In the genomic region with DNA sequence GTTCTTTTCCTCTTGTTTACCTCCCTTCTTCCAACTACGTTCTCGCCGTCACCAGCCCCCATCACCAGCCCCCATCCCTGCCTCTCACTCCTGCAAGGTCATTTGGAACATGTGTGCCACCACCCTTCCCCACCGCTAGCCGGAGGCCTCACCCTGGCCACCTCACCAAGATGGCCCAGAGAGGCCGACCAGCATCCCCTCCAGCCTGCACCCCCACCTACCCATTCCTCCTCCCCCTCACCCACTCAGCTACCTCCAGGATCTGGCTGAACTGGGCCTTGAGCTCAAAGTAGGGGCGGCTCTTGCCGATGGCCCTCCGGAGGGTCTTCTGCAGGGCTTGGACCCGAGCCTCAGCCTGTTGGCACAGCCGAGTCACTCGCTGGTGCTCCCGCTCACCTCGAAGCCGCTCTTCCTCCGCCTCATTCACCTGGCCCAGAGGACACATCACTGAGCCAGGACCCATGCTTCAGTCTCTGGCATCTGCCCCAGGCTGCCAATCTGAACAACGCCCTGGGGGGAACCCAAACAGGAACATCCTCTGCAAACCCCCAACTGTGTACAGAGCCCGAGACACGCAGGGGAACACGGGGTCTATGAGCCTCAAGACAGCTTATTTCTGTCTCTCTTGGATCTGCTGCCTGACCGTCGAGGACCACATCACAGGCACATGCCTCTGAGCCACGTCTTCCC, we compare ENCODE assay signal across 21 cellular contexts. TPM values are rescaled to one million over a fixed set of nuclear protein-coding genes. Genes with fewer than 3 reads are reported as not detected.
A peak's percentile ranks its signal among the peaks of the same experiment; 100 is the strongest.
DNase-seq lines count a peak whose midpoint lies in the region; ATAC-seq and TF ChIP-seq lines count a peak whose summit lies in the region.
"Had no signal": no experiment of that assay in that cellular context is flagged by ENCODE, and none has a peak within 500 bp of the region (broad histone marks: within the 10 kb centered on the region; RNA-seq: fewer than 3 reads in every experiment).

No MANE protein-coding gene starts in this region.

- BruUV-seq in Calu3 (replicated peaks; lab: Mats Ljungman, UMichigan), result no TSS peak

- intact Hi-C loops in Calu3 (cut with micrococcal nuclease; ENCODE audit: unreplicated experiment) (no loop called here), adrenal gland (cut with DNase I) (no loop called here)

- H3K4me3 ChIP-seq in adrenal gland, result no peak overlapping the region
- H3K4me3 ChIP-seq: GM23338, Peyer's patch, SJCRH30 had no signal

- H3K4me1 Mint-ChIP-seq in Calu3 (ENCODE audit: low read depth, unreplicated experiment) (no peaks in the 10 kb centered on the region), glutamatergic neuron (ENCODE audit: low read depth, unreplicated experiment) (no peaks in the 10 kb centered on the region)
- peaks cover 25% of the 10 kb centered on the region for H3K4me1 Mint-ChIP-seq in stimulated activated effector memory CD8-positive, alpha-beta T cell treated with anti-CD3 and anti-CD28 coated beads, Interleukin-12 subunit alpha, Interleukin-12 subunit beta, amount 100 ng/mL, for 72 hours

- H3K9me3 Mint-ChIP-seq in Calu3 (ENCODE audit: low read depth, unreplicated experiment) (peaks cover 3% of the 10 kb centered on the region), glutamatergic neuron (ENCODE audit: unreplicated experiment) (peaks cover 3% of the 10 kb centered on the region)
- H3K9me3 Mint-ChIP-seq in stimulated activated effector memory CD8-positive, alpha-beta T cell treated with anti-CD3 and anti-CD28 coated beads, Interleukin-12 subunit alpha, Interleukin-12 subunit beta, amount 100 ng/mL, for 72 hours, result no peaks in the 10 kb centered on the region
- H3K9me3 Mint-ChIP-seq: CD4-positive, CD25-positive, alpha-beta regulatory T cell; GM23338 had no signal

- no peak for TF ChIP-seq POLR2A in adrenal gland (IDR thresholded peaks at IDR 0.05)

- peak; percentile 52 for DNase-seq in activated effector memory CD4-positive, alpha-beta T cell treated with anti-CD3 and anti-CD28 coated beads, Interleukin-2, amount 50 U/mL, for 16 hours
- no peak for DNase-seq in activated effector memory CD4-positive, alpha-beta T cell treated with Interleukin-2 at 50 U/mL for 16 hours
- DNase-seq in Calu3, result no peak
- no peak for DNase-seq in glutamatergic neuron
- DNase-seq in stimulated activated effector memory CD8-positive, alpha-beta T cell treated with anti-CD3 and anti-CD28 coated beads, Interleukin-12 subunit alpha, Interleukin-12 subunit beta, amount 100 ng/mL, for 72 hours (ENCODE audit: low spot score in 2 of 2), result no peak
- DNase-seq in adrenal gland, result no peak
- no peak for DNase-seq in effector CD4-positive, alpha-beta T cell
- DNase-seq: Caco-2, IMR-90, MV-4-11, NCI-H1105 treated with DMSO at 0.1 percent for 48 hours, NCI-H2029 treated with DMSO at 0.1 percent for 48 hours, NCI-H226, NCI-H774, SJCRH30 had no signal

- no peak for TF ChIP-seq CTCF in Calu3 (IDR thresholded peaks at IDR 0.05; ENCODE audit: unreplicated experiment)
- no peak for TF ChIP-seq CTCF in glutamatergic neuron (IDR thresholded peaks at IDR 0.05; ENCODE audit: partially characterized antibody, unreplicated experiment)
- TF ChIP-seq CTCF in adrenal gland (IDR thresholded peaks at IDR 0.05), result no peak

- no peak overlapping the region for H3K27ac ChIP-seq in adrenal gland
- H3K27ac ChIP-seq: Peyer's patch, SJCRH30 had no signal

- H3K36me3 Mint-ChIP-seq in Calu3 (ENCODE audit: insufficient read depth, unreplicated experiment) (peaks cover 47% of the 10 kb centered on the region), glutamatergic neuron (ENCODE audit: unreplicated experiment) (peaks cover 6% of the 10 kb centered on the region)
- H3K36me3 Mint-ChIP-seq in stimulated activated effector memory CD8-positive, alpha-beta T cell treated with anti-CD3 and anti-CD28 coated beads, Interleukin-12 subunit alpha, Interleukin-12 subunit beta, amount 100 ng/mL, for 72 hours, result peaks cover 67% of the 10 kb centered on the region

- peaks cover 0 to 56% of the 10 kb centered on the region in 2 donors for H3K36me3 ChIP-seq in adrenal gland (replicated peaks in 1 of 2)

- WGBS in adrenal gland, 4 donors, result 94 to 98% (median 97%) methylated on average over 18 to 23 of the region's 23 CpGs

- H3K27me3 Mint-ChIP-seq in Calu3 (ENCODE audit: unreplicated experiment), result no peaks in the 10 kb centered on the region
- H3K27me3 Mint-ChIP-seq in glutamatergic neuron (ENCODE audit: unreplicated experiment), result peaks cover 10% of the 10 kb centered on the region
- H3K27me3 Mint-ChIP-seq: CD4-positive, CD25-positive, alpha-beta regulatory T cell had no signal

- H3K9me3 ChIP-seq in adrenal gland (replicated peaks in 1 of 3), result no peaks in the 10 kb centered on the region
- H3K9me3 ChIP-seq: Caco-2, Peyer's patch, SJCRH30 had no signal

- H3K27ac Mint-ChIP-seq in Calu3 (ENCODE audit: unreplicated experiment) (peak overlapping the region; percentile 43), glutamatergic neuron (ENCODE audit: unreplicated experiment) (peak overlapping the region; percentile 8)
- H3K27ac Mint-ChIP-seq in stimulated activated effector memory CD8-positive, alpha-beta T cell treated with anti-CD3 and anti-CD28 coated beads, Interleukin-12 subunit alpha, Interleukin-12 subunit beta, amount 100 ng/mL, for 72 hours, result peak overlapping the region; percentile 50

- H3K4me3 Mint-ChIP-seq in Calu3 (ENCODE audit: low read depth, unreplicated experiment) (no peak overlapping the region), glutamatergic neuron (ENCODE audit: unreplicated experiment) (no peak overlapping the region)
- no peak overlapping the region for H3K4me3 Mint-ChIP-seq in stimulated activated effector memory CD8-positive, alpha-beta T cell treated with anti-CD3 and anti-CD28 coated beads, Interleukin-12 subunit alpha, Interleukin-12 subunit beta, amount 100 ng/mL, for 72 hours
- H3K4me3 Mint-ChIP-seq: CD4-positive, CD25-positive, alpha-beta regulatory T cell; GM23338 had no signal

- no peak for ATAC-seq in stimulated activated effector memory CD8-positive, alpha-beta T cell treated with anti-CD3 and anti-CD28 coated beads, Interleukin-12 subunit alpha, Interleukin-12 subunit beta, amount 100 ng/mL, for 72 hours
- no peak for ATAC-seq in SK-N-SH treated with all-trans-retinoic acid at 6 μM for 48 hours

- peaks cover 0 to 15% of the 10 kb centered on the region in 2 donors for H3K4me1 ChIP-seq in adrenal gland (replicated peaks in 1 of 2)
- H3K4me1 ChIP-seq: Caco-2, SJCRH30 had no signal

- CTCF ChIA-PET in Calu3 (lab: Charles Lee), result no interaction called here

- H3K27me3 ChIP-seq in adrenal gland, result no peaks in the 10 kb centered on the region
- H3K27me3 ChIP-seq: Peyer's patch, SJCRH30 had no signal

TF ChIP-seq in SK-N-SH treated with all-trans-retinoic acid at 6 μM for 48 hours, 23 proteins besides CTCF, POLR2A, EP300 and RAD21:
- TF ChIP-seq CSDC2 (CRISPR knock-in tag; IDR thresholded peaks at IDR 0.05) (no peak), OSR1 (CRISPR knock-in tag; IDR thresholded peaks at IDR 0.05) (no peak)
- TF ChIP-seq, protein P1, sequence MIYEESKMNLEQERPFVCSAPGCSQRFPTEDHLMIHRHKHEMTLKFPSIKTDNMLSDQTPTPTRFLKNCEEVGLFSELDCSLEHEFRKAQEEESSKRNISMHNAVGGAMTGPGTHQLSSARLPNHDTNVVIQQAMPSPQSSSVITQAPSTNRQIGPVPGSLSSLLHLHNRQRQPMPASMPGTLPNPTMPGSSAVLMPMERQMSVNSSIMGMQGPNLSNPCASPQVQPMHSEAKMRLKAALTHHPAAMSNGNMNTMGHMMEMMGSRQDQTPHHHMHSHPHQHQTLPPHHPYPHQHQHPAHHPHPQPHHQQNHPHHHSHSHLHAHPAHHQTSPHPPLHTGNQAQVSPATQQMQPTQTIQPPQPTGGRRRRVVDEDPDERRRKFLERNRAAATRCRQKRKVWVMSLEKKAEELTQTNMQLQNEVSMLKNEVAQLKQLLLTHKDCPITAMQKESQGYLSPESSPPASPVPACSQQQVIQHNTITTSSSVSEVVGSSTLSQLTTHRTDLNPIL (CRISPR knock-in tag; IDR thresholded peaks at IDR 0.05; ENCODE audit: low read depth), result no peak

RNA-seq across cellular contexts. Expression of a gene that starts 12.8 kb away (rescaled TPM):
- total RNA-seq in Calu3 (2022) (25.3 and 27.1 TPM in 2 replicates), glutamatergic neuron (ENCODE audit: unreplicated experiment) (74.0 TPM), adrenal gland (10 to 100 TPM; 19.3 to 36.9 (median 26.5) TPM)
- polyA plus RNA-seq in adrenal gland, result 10 to 100 TPM; 15.4 to 29.2 (median 16.9) TPM

RNA-seq across cellular contexts. Expression of a gene that starts 25.1 kb away (rescaled TPM):
- 28.3 and 28.7 TPM in 2 replicates for total RNA-seq in Calu3 (2022)
- 30.5 TPM for total RNA-seq in glutamatergic neuron (ENCODE audit: unreplicated experiment)
- 10 to 100 TPM; 22.2 to 47.5 (median 32.1) TPM for total RNA-seq in adrenal gland
- polyA plus RNA-seq in adrenal gland, result 10 to 100 TPM in 2 of 3 donors, 1 to 10 TPM in 1; 9.5 to 14.8 (median 12.5) TPM

RNA-seq across cellular contexts. Expression of a gene that starts 46.0 kb away (rescaled TPM):
- total RNA-seq in Calu3 (2022), result 61.4 and 61.5 TPM in 2 replicates
- total RNA-seq in glutamatergic neuron (ENCODE audit: unreplicated experiment), result 60.2 TPM
- 10 to 100 TPM; 11.5 to 70.2 (median 30.4) TPM for total RNA-seq in adrenal gland
- polyA plus RNA-seq in adrenal gland, result 100 to 1,000 TPM in 2 of 3 donors, 10 to 100 TPM in 1; 10.3 to 366 (median 155) TPM

RNA-seq across cellular contexts. Expression of a gene that starts 57.3 kb away (rescaled TPM):
- total RNA-seq in Calu3 (2022), result not detected in 2 replicates
- total RNA-seq in glutamatergic neuron (ENCODE audit: unreplicated experiment), result not detected
- total RNA-seq in adrenal gland, result not detected
- under 1 TPM in 1 of 3 donors, not detected in 2; 0.13 TPM for polyA plus RNA-seq in adrenal gland
- total RNA-seq: Caco-2; CD4-positive, CD25-positive, alpha-beta regulatory T cell; G401; GM23338; IMR-90; OCI-LY7 had no signal
- polyA plus RNA-seq: GM23338, IMR-90 had no signal
